Comparison of ENCODE assay signal across 8 cellular contexts in the genomic region with DNA sequence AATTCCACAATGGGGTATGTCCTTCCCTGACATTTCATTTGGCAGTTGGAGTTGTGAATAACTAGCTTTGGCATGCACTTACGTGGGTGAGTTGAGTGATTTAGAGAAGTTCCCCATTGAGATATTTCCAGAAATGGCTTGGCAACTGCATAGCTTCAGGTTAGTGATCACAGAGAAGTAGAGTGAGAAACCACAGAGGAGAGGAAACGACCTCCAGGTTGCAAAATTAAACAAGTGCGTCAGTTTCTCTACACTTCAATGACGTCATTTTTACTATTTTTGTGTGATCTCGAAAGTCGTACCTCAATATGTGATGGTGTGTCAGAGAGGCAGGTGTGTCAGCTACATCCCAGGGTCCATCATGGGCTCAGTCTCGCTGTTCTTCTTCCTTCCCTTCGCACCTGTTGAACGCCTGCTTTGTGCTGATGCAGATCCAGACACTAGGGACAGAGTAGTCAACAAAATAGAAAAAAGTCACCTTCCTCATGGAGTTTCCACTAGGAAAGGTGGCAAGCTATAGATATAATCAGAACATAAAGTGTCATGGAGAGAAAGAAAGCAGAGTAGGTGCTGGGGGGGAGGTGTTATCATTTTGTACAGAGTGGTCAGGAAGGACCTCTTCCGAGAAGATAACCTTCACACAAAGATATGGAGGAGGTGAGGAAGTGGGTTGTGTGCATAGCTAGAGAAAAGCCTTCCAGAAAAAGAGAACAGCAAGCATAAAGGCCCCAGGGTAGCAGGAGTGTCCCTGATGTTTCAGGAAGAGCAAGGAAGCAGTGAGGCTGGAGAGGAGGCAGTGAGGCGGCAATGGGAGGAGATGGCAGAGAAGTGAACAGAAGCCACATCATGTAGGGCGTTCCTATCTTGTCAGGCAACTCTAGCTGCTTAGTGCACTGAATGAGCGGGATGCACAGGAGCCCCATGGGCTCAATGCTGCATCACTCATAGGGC.
DNase-seq lines count a peak whose midpoint lies in the region; ATAC-seq and TF ChIP-seq lines count a peak whose summit lies in the region.

No MANE protein-coding gene starts in this region.

- H3K27ac ChIP-seq in spleen (peak overlapping the region in 6 of 8 donors; percentile 7 to 66 (median 40)), gastrocnemius medialis (no peak overlapping the region)

- H3K36me3 Mint-ChIP-seq in activated CD4-positive, alpha-beta memory T cell treated with anti-CD3 and anti-CD28 coated beads for 36 hours: peaks cover 45% of the 10 kb centered on the region
- peaks cover 38 to 61% of the 10 kb centered on the region in 2 donors for H3K36me3 Mint-ChIP-seq in CD14-positive monocyte

- WGBS in spleen, 5 donors: 48 to 57% (median 54%) methylated on average over 13 of the region's 13 CpGs

- H3K36me3 ChIP-seq in spleen: peaks cover 0 to 48% (median 0%) of the 10 kb centered on the region in 6 donors
- H3K36me3 ChIP-seq in gastrocnemius medialis: no peaks in the 10 kb centered on the region

- intact Hi-C loops in activated CD4-positive, alpha-beta memory T cell treated with anti-CD3 and anti-CD28 coated beads for 36 hours (cut with micrococcal nuclease): loop anchor here (1.0 to 10.0 kb wide), 3 partner anchors 16 to 278 kb away; no protein-coding TSS in a partner anchor
- intact Hi-C loops in spleen (cut with DNase I; ENCODE audit: low total_unique reads): no loop called here
- intact Hi-C loops in CD14-positive monocyte (cut with micrococcal nuclease): no loop called here
- intact Hi-C loops in gastrocnemius medialis (cut with DNase I; ENCODE audit: low total_unique reads): no loop called here

- H3K4me3 ChIP-seq in spleen (no peak overlapping the region), gastrocnemius medialis (no peak overlapping the region)

- no peak for TF ChIP-seq CTCF in spleen (IDR thresholded peaks at IDR 0.05 in 8 of 11, conservative IDR thresholded peaks at IDR 0.05 in 3 of 11)
- TF ChIP-seq CTCF in CD14-positive monocyte (IDR thresholded peaks at IDR 0.05): no peak
- TF ChIP-seq CTCF in gastrocnemius medialis (IDR thresholded peaks at IDR 0.05 in 4 of 5, conservative IDR thresholded peaks at IDR 0.05 in 1 of 5): no peak

- TF ChIP-seq POLR2A in spleen (IDR thresholded peaks at IDR 0.05) (no peak), gastrocnemius medialis (IDR thresholded peaks at IDR 0.05) (no peak)

- POLR2A ChIA-PET in activated CD4-positive, alpha-beta memory T cell treated with anti-CD3 and anti-CD28 coated beads for 36 hours (lab: Charles Lee): interaction anchor here (0.6 to 2.7 kb wide), 4 partner anchors 17 to 76 kb away, joined by 3 to 34 read pairs (median 6); partner anchors contain the start of gene MCTP2

- ATAC-seq in GM19023 (IDR thresholded peaks at IDR 0.05; ENCODE audit: unreplicated experiment): peak; percentile 79
- ATAC-seq in HG03103 (IDR thresholded peaks at IDR 0.05; ENCODE audit: low read depth, unreplicated experiment): peak; percentile 88
- no peak for ATAC-seq in gastrocnemius medialis

- peak; percentile 8 for DNase-seq in A172 (ENCODE audit: low spot score)
- peak; percentile 39 for DNase-seq in activated CD4-positive, alpha-beta memory T cell treated with anti-CD3 and anti-CD28 coated beads for 36 hours
- no peak for DNase-seq in spleen
- no peak for DNase-seq in cerebellar nuclear complex (lab: John Stamatoyannopoulos, UW)
- DNase-seq in CD14-positive monocyte (ENCODE audit: low spot score): no peak
- no peak for DNase-seq in gastrocnemius medialis

- CTCF ChIA-PET in activated CD4-positive, alpha-beta memory T cell treated with anti-CD3 and anti-CD28 coated beads for 36 hours (lab: Charles Lee): interaction anchor here (0.5 to 3.9 kb wide), 6 partner anchors 17 to 1676 kb away, joined by 3 to 21 read pairs (median 16); partner anchors contain the start of gene MCTP2

- H3K4me1 Mint-ChIP-seq in activated CD4-positive, alpha-beta memory T cell treated with anti-CD3 and anti-CD28 coated beads for 36 hours (ENCODE audit: low read depth): peaks cover 49% of the 10 kb centered on the region
- H3K4me1 Mint-ChIP-seq in CD14-positive monocyte: peaks cover 3% of the 10 kb centered on the region

- H3K27me3 ChIP-seq in spleen (replicated peaks in 1 of 7) (no peaks in the 10 kb centered on the region), gastrocnemius medialis (no peaks in the 10 kb centered on the region)

- in situ Hi-C loops in gastrocnemius medialis (cut with MboI; ENCODE audit: low sequenced_read_pairs in 4 of 4): loop anchor here in 1 of 4 donors (25.0 kb wide), 1 partner anchor 1270 kb away; no protein-coding TSS in a partner anchor

- H3K9me3 Mint-ChIP-seq in activated CD4-positive, alpha-beta memory T cell treated with anti-CD3 and anti-CD28 coated beads for 36 hours: peaks cover 4% of the 10 kb centered on the region
- H3K9me3 Mint-ChIP-seq in CD14-positive monocyte: peaks cover 0 to 3% (median 0%) of the 10 kb centered on the region in 7 donors

- H3K9me3 ChIP-seq in spleen (no peaks in the 10 kb centered on the region), gastrocnemius medialis (no peaks in the 10 kb centered on the region)

- no peaks in the 10 kb centered on the region for H3K27me3 Mint-ChIP-seq in activated CD4-positive, alpha-beta memory T cell treated with anti-CD3 and anti-CD28 coated beads for 36 hours
- H3K27me3 Mint-ChIP-seq in CD14-positive monocyte (ENCODE audit: low read depth in 3 of 3): no peaks in the 10 kb centered on the region

- no peak overlapping the region for H3K4me3 Mint-ChIP-seq in activated CD4-positive, alpha-beta memory T cell treated with anti-CD3 and anti-CD28 coated beads for 36 hours
- H3K4me3 Mint-ChIP-seq in CD14-positive monocyte: no peak overlapping the region

- peaks cover 0 to 44% (median 22%) of the 10 kb centered on the region in 6 donors for H3K4me1 ChIP-seq in spleen
- H3K4me1 ChIP-seq in gastrocnemius medialis: no peaks in the 10 kb centered on the region

- peak overlapping the region; percentile 83 for H3K27ac Mint-ChIP-seq in activated CD4-positive, alpha-beta memory T cell treated with anti-CD3 and anti-CD28 coated beads for 36 hours
- peak overlapping the region in 1 of 7 donors; percentile 23 for H3K27ac Mint-ChIP-seq in CD14-positive monocyte

Comparison
In these comparisons a context has a peak if more than half of its experiments do, and no peak if none do; other contexts are left out.
1. DNase-seq: peak in A172 (single experiment) and activated CD4-positive, alpha-beta memory T cell treated with anti-CD3 and anti-CD28 coated beads for 36 hours (single experiment); none in spleen (single experiment), cerebellar nuclear complex (0 of 2), CD14-positive monocyte (single experiment) and gastrocnemius medialis (0 of 2).
2. ATAC-seq: peak in GM19023 (single experiment) and HG03103 (single experiment); none in gastrocnemius medialis (0 of 2).
3. H3K27ac ChIP-seq: peak in spleen (6 of 8); none in gastrocnemius medialis (0 of 4).